1 cellular context compared by ENCODE assay signal in the genomic region with DNA sequence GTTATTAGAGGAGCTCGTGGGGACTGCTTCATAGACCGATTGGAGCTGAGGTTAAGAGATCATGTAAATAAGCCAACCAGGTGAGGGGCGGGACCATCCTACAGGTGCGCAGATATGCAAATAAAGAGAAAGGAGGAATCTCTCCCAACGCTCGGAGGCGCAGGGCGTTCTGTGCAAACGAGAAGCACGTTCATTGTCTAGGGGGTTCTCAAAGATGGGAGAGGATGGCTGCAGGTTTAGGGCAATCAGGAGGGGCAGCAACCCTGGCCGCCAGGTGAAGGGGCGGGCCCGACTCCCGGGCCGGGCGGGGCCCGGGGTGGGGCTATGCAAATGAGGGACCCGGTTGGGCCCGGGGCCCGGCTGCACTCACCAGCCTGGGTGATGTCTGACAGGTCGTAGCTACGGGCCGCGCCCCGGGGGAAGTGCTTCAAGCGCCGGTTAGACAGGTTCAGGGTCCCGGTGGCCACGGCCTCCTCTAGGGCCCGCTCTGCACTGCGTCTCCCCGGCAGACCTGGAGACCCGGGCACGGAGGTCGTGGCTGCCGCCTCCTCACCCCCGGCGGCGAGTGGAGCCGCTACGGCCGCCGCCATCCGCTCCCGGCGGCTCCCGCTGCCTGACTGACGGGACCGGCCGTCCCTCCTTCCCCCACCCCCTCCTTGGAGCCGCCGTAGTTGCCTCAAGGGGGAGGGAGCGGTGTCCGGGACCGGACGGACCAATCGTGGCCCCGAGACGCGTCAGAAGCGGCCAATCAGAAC.
TF ChIP-seq lines count a peak whose summit lies in the region.

A gene with protein sequence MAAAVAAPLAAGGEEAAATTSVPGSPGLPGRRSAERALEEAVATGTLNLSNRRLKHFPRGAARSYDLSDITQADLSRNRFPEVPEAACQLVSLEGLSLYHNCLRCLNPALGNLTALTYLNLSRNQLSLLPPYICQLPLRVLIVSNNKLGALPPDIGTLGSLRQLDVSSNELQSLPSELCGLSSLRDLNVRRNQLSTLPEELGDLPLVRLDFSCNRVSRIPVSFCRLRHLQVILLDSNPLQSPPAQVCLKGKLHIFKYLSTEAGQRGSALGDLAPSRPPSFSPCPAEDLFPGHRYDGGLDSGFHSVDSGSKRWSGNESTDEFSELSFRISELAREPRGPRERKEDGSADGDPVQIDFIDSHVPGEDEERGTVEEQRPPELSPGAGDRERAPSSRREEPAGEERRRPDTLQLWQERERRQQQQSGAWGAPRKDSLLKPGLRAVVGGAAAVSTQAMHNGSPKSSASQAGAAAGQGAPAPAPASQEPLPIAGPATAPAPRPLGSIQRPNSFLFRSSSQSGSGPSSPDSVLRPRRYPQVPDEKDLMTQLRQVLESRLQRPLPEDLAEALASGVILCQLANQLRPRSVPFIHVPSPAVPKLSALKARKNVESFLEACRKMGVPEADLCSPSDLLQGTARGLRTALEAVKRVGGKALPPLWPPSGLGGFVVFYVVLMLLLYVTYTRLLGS (minus strand): TSS at position 619 of the 755 bp plus-strand sequence. CDS start 29 bp downstream, at position 590.

TF ChIP-seq in GM12878, 131 proteins besides CTCF, POLR2A, EP300 and RAD21 (continued from another document):
- TF ChIP-seq RB1 (IDR thresholded peaks at IDR 0.05; ENCODE audit: borderline replicate concordance): peak; percentile 77; the same call in 1 of the 2 replicates
- TF ChIP-seq NR2C1 (IDR thresholded peaks at IDR 0.05): no peak
- TF ChIP-seq KLF5 (IDR thresholded peaks at IDR 0.05; ENCODE audit: partially characterized antibody): no peak
- no peak for TF ChIP-seq SREBF1 (IDR thresholded peaks at IDR 0.05; ENCODE audit: low read length)
- TF ChIP-seq NBN (IDR thresholded peaks at IDR 0.05): peak; percentile 81; the same call in 1 of the 2 replicates
